Comparison of ENCODE assay signal across 9 cellular contexts in genomic region chr12:47818007-47818376, GRCh38. TPM values are rescaled to one million over a fixed set of nuclear protein-coding genes. Genes with fewer than 3 reads are reported as not detected.
A peak's percentile ranks its signal among the peaks of the same experiment; 100 is the strongest.
DNase-seq lines count a peak whose midpoint lies in the region; ATAC-seq, FAIRE-seq and TF ChIP-seq lines count a peak whose summit lies in the region.
"Had no signal": no experiment of that assay in that cellular context is flagged by ENCODE, and none has a peak within 500 bp of the region (broad histone marks: within the 10 kb centered on the region; RNA-seq: fewer than 3 reads in every experiment).

No MANE protein-coding gene starts in this region.

- no peak for ATAC-seq in effector memory CD8-positive, alpha-beta T cell (replicated peaks)
- ATAC-seq in GM21381 (IDR thresholded peaks at IDR 0.05; ENCODE audit: unreplicated experiment), result no peak

- H3K9me3 ChIP-seq in AG04450 (ENCODE audit: control insufficient read depth, insufficient read depth, low read length) (no peaks in the 10 kb centered on the region; the same call in 1 of the 2 replicates), NT2/D1 (ENCODE audit: insufficient read depth, low read length) (no peaks in the 10 kb centered on the region)

- H3K4me1 Mint-ChIP-seq in effector memory CD8-positive, alpha-beta T cell (ENCODE audit: low read depth in 2 of 2), result peaks cover 70 to 74% of the 10 kb centered on the region in 2 donors
- H3K4me1 Mint-ChIP-seq in nephron, result peaks cover 69% of the 10 kb centered on the region

- DNase-seq in AG04450 (ENCODE audit: low read depth, low spot score) (no peak), NT2/D1 (ENCODE audit: low read depth, low spot score) (no peak), NCI-H1048 (lab: John Stamatoyannopoulos, UW) (no peak), epidermal melanocyte (ENCODE audit: insufficient read length, low spot score) (no peak), H54 (ENCODE audit: insufficient read length, low spot score) (no peak)
- no peak for DNase-seq in effector memory CD8-positive, alpha-beta T cell

- no peaks in the 10 kb centered on the region for H3K27me3 Mint-ChIP-seq in effector memory CD8-positive, alpha-beta T cell
- H3K27me3 Mint-ChIP-seq in nephron (ENCODE audit: low read depth), result no peaks in the 10 kb centered on the region

- no peaks in the 10 kb centered on the region for H3K27me3 ChIP-seq in AG04450 (ENCODE audit: control insufficient read depth, insufficient read depth, low read length)
- H3K27me3 ChIP-seq in NT2/D1 (ENCODE audit: insufficient read depth, insufficient read length), result no peaks in the 10 kb centered on the region

- H3K36me3 Mint-ChIP-seq in effector memory CD8-positive, alpha-beta T cell (ENCODE audit: insufficient read depth), result peaks cover 18% of the 10 kb centered on the region
- H3K36me3 Mint-ChIP-seq in nephron (ENCODE audit: low read depth), result no peaks in the 10 kb centered on the region

- H3K4me1 ChIP-seq in NT2/D1 (ENCODE audit: insufficient read depth, insufficient read length), result peaks cover 43% of the 10 kb centered on the region

- H3K4me3 Mint-ChIP-seq in effector memory CD8-positive, alpha-beta T cell, result peak overlapping the region; percentile 93 to 94
- peak overlapping the region; percentile 89 to 94 (median 94) for H3K4me3 Mint-ChIP-seq in nephron

- CTCF ChIA-PET in AG04450 (lab: Charles Lee), result interaction anchor here (1.2 to 2.7 kb wide), 5 partner anchors 10 to 76 kb away, joined by 3 to 22 read pairs (median 9); no protein-coding TSS in a partner anchor

- FAIRE-seq in H54 (lab: Jason Lieb, UNC), result no peak
- FAIRE-seq: islet of Langerhans had no signal

- no peaks in the 10 kb centered on the region for H3K9me3 Mint-ChIP-seq in effector memory CD8-positive, alpha-beta T cell
- no peaks in the 10 kb centered on the region for H3K9me3 Mint-ChIP-seq in nephron

- POLR2A ChIA-PET in AG04450 (lab: Yijun Ruan, JAX), result interaction anchor here (0.6 to 1.4 kb wide), 3 partner anchors 10 to 36 kb away, joined by 3 to 6 read pairs (median 3); no protein-coding TSS in a partner anchor

- peak overlapping the region; percentile 83 for H3K9ac ChIP-seq in NT2/D1 (ENCODE audit: insufficient read length, low read depth)

- no peak for TF ChIP-seq CTCF in AG04450 (IDR thresholded peaks at IDR 0.05; ENCODE audit: low read depth, low read length)
- no peak for TF ChIP-seq CTCF in nephron (IDR thresholded peaks at IDR 0.05; ENCODE audit: unreplicated experiment in 3 of 3)

- no peak for TF ChIP-seq POLR2A in H54 (IDR thresholded peaks at IDR 0.05; ENCODE audit: low read depth, low read length)

- H3K27ac ChIP-seq in AG04450 (ENCODE audit: low read depth, low read length), result no peak overlapping the region

- peak overlapping the region; percentile 99 for H3K27ac Mint-ChIP-seq in effector memory CD8-positive, alpha-beta T cell
- peak overlapping the region; percentile 92 to 96 (median 94) for H3K27ac Mint-ChIP-seq in nephron

- H3K4me3 ChIP-seq in AG04450 (ENCODE audit: low read depth, low read length) (peak overlapping the region; percentile 91), NT2/D1 (ENCODE audit: insufficient read length, low read depth) (no peak overlapping the region)

- H3K36me3 ChIP-seq in NT2/D1 (ENCODE audit: insufficient read depth, insufficient read length, low read length), result peaks cover 41% of the 10 kb centered on the region

RNA-seq across cellular contexts. Expression of gene HDAC7, which starts 1.7 kb away (rescaled TPM):
- polyA plus RNA-seq in AG04450 (2011; rRNA removed), result 17.1 and 22.1 TPM in 2 replicates
- 22.5 and 25.5 TPM in 2 replicates for polyA minus RNA-seq in AG04450 (2011; rRNA and poly(A)+ RNA removed)

RNA-seq across cellular contexts. Expression of gene SLC48A1, which starts 45.0 kb away (rescaled TPM):
- polyA plus RNA-seq in AG04450 (2011; rRNA removed), result 7.8 and 9.0 TPM in 2 replicates
- polyA minus RNA-seq in AG04450 (2011; rRNA and poly(A)+ RNA removed), result 9.3 and 12.2 TPM in 2 replicates

RNA-seq across cellular contexts. Expression of gene RAPGEF3, which starts 59.3 kb away (rescaled TPM):
- 1.7 and 2.1 TPM in 2 replicates for polyA plus RNA-seq in AG04450 (2011; rRNA removed)
- polyA minus RNA-seq in AG04450 (2011; rRNA and poly(A)+ RNA removed), result 2.7 and 3.4 TPM in 2 replicates
